In the genomic region with DNA sequence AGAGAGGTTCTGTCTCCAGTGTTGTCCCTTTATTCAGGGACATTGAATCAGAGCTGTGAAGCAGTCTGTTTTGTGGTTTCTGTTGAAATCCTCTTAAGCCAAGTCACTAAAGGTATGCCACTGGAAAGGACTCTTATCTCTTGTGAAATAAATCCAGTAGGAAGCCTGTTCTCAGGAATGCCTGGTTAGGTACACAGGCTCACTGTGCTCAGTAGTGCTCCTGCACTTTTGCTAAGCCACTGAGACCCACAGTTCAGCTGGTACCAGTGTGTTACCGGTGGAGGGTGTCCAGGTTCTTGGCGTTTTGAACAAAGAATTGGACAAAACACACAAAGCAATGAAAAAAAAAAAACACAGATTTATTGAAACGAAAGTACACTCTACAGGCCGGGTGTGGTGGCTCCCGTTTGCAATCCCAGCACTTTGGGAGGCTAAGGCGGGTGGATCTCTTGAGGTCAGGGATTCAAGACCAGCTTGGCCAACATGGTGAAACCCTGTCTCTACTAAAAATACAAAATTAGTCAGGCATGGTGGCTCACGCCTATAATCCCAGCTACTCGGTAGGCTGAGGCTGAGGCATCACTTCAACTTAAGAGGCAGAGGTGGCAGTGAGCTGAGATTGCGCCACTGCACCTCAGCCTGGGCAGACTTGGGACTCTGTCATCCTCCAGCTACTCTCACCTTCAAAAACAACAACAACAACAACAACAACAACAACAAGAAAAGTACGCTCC, we compare ENCODE assay signal across 11 cellular contexts.
A peak's percentile ranks its signal among the peaks of the same experiment; 100 is the strongest.
DNase-seq lines count a peak whose midpoint lies in the region; ATAC-seq, FAIRE-seq and TF ChIP-seq lines count a peak whose summit lies in the region.
"Had no signal": no experiment of that assay in that cellular context is flagged by ENCODE, and none has a peak within 500 bp of the region (broad histone marks: within the 10 kb centered on the region; RNA-seq: fewer than 3 reads in every experiment).

No MANE protein-coding gene starts in this region.

- no peak overlapping the region for H3K4ac ChIP-seq in mesenchymal stem cell (ENCODE audit: low read depth in 1 of 2, low read length in 2 of 2)

- peak overlapping the region; percentile 71 for H2BK15ac ChIP-seq in mesenchymal stem cell (ENCODE audit: low read depth, poor library complexity, severe bottlenecking)

- H2AK5ac ChIP-seq in mesenchymal stem cell (ENCODE audit: low read length, severe bottlenecking), result no peak overlapping the region

- H3K9me3 ChIP-seq in mesenchymal stem cell (ENCODE audit: control insufficient read depth, low read length), result peaks cover 7% of the 10 kb centered on the region

- H3K27me3 ChIP-seq in bronchial epithelial cell (ENCODE audit: control insufficient read depth, insufficient read depth, low read length) (no peaks in the 10 kb centered on the region), mesenchymal stem cell (ENCODE audit: control insufficient read depth in 1 of 2, insufficient read depth in 1 of 2, low read length in 2 of 2) (no peaks in the 10 kb centered on the region)

- peak overlapping the region; percentile 50 to 67 for H3K18ac ChIP-seq in mesenchymal stem cell (ENCODE audit: low read depth in 1 of 2, low read length in 2 of 2)

- ATAC-seq in GM21526 (IDR thresholded peaks at IDR 0.05; ENCODE audit: low FRiP score, unreplicated experiment), result no peak
- ATAC-seq in HG02938 (IDR thresholded peaks at IDR 0.05; ENCODE audit: unreplicated experiment), result no peak
- ATAC-seq in HG02763 (IDR thresholded peaks at IDR 0.05; ENCODE audit: unreplicated experiment), result no peak

- no peak overlapping the region for H2BK5ac ChIP-seq in mesenchymal stem cell (ENCODE audit: low read depth, low read length, poor library complexity, severe bottlenecking)

- H3K36me3 ChIP-seq in bronchial epithelial cell (ENCODE audit: control insufficient read depth, insufficient read depth, low read length), result no peaks in the 10 kb centered on the region
- no peaks in the 10 kb centered on the region for H3K36me3 ChIP-seq in mesenchymal stem cell (ENCODE audit: control insufficient read depth in 1 of 2, insufficient read depth in 2 of 2, low read depth in 1 of 2, low read length in 2 of 2)

- H2AFZ ChIP-seq in mesenchymal stem cell (ENCODE audit: low read depth, low read length), result no peak overlapping the region

- DNase-seq in HuH-7.5 (ENCODE audit: low spot score), result peak; percentile 24
- DNase-seq in bronchial epithelial cell (ENCODE audit: low read depth), result peak; percentile 53
- peak; percentile 82 for DNase-seq in mesenchymal stem cell
- DNase-seq in DMS114 treated with DMSO at 0.1 percent for 48 hours (lab: John Stamatoyannopoulos, UW; ENCODE audit: unreplicated experiment), result no peak
- DNase-seq: activated CD4-positive, alpha-beta memory T cell treated with anti-CD3 and anti-CD28 coated beads, Interleukin-2, amount 10 ng/mL, durations not matched to agents 7 days and 5 days; DMS 273 treated with DMSO at 0.1 percent for 48 hours had no signal

- H2BK120ac ChIP-seq in mesenchymal stem cell (ENCODE audit: low read depth, low read length), result no peak overlapping the region

- H3K4me2 ChIP-seq in mesenchymal stem cell (ENCODE audit: low read length, poor library complexity, severe bottlenecking), result no peak overlapping the region

- peaks cover 25% of the 10 kb centered on the region for H3K79me1 ChIP-seq in mesenchymal stem cell (replicated peaks; ENCODE audit: low read length, poor library complexity, severe bottlenecking)

- H2BK12ac ChIP-seq in mesenchymal stem cell (ENCODE audit: low read length in 2 of 2), result peak overlapping the region; percentile 8 to 45

- H3K9ac ChIP-seq in mesenchymal stem cell (ENCODE audit: low read length), result peak overlapping the region; percentile 53

- H4K8ac ChIP-seq in mesenchymal stem cell (ENCODE audit: low read length), result peak overlapping the region; percentile 56

- FAIRE-seq in bronchial epithelial cell (lab: Jason Lieb, UNC), result no peak
- FAIRE-seq: endometrium had no signal

- H3K23ac ChIP-seq in mesenchymal stem cell (ENCODE audit: low read length in 2 of 2), result no peak overlapping the region

- TF ChIP-seq CTCF in C4-2B (conservative IDR thresholded peaks at IDR 0.05) (no peak), bronchial epithelial cell (IDR thresholded peaks at IDR 0.05; ENCODE audit: insufficient read depth, low read length, severe bottlenecking) (no peak)

- H3K4me3 ChIP-seq in bronchial epithelial cell (ENCODE audit: low read depth, low read length) (no peak overlapping the region), mesenchymal stem cell (ENCODE audit: insufficient read depth in 1 of 2, low read depth in 1 of 2, low read length in 2 of 2) (peak overlapping the region in 1 of 2 experiments; percentile 66)

- peak overlapping the region; percentile 52 for H4K91ac ChIP-seq in mesenchymal stem cell (ENCODE audit: low read length)

- 85% methylated on average over 10 of the region's 10 CpGs for WGBS in mesenchymal stem cell

- peaks cover 5% of the 10 kb centered on the region for H3K4me1 ChIP-seq in mesenchymal stem cell (ENCODE audit: control insufficient read depth, insufficient read depth, low read depth, low read length)

- H3K27ac ChIP-seq in C4-2B (peak overlapping the region; percentile 55), mesenchymal stem cell (ENCODE audit: low read length, poor library complexity, severe bottlenecking) (no peak overlapping the region)

- no peak overlapping the region for H3K14ac ChIP-seq in mesenchymal stem cell (ENCODE audit: low read length in 2 of 2)
